In genomic region chr2:8840475-8841091, GRCh38 we compare ENCODE assay signal across 24 cellular contexts.
"Had no signal": no experiment of that assay in that cellular context is flagged by ENCODE, and none has a peak within 500 bp of the region (broad histone marks: within the 10 kb centered on the region; RNA-seq: fewer than 3 reads in every experiment).

No MANE protein-coding gene starts in this region.

- H3K9me3 ChIP-seq: body of pancreas, gastroesophageal sphincter, sigmoid colon, upper lobe of left lung had no signal

- H3K4me3 ChIP-seq: body of pancreas, cardiac muscle cell, gastroesophageal sphincter, sigmoid colon, smooth muscle cell, upper lobe of left lung had no signal

- H3K36me3 ChIP-seq: cardiac muscle cell, gastroesophageal sphincter, sigmoid colon, upper lobe of left lung, WERI-Rb-1 had no signal

- H3K27ac ChIP-seq: body of pancreas, cardiac muscle cell, epithelial cell of prostate, gastroesophageal sphincter, sigmoid colon, upper lobe of left lung, WERI-Rb-1 had no signal

- H3K27me3 ChIP-seq: body of pancreas, cardiac muscle cell, gastroesophageal sphincter, sigmoid colon, upper lobe of left lung had no signal

- H3K4me2 ChIP-seq: smooth muscle cell had no signal

- DNase-seq: activated CD4-positive, alpha-beta T cell treated with anti-CD3 and anti-CD28 coated beads for 1 hour; activated CD4-positive, alpha-beta T cell treated with anti-CD3 and anti-CD28 coated beads, Interleukin-2, amount 50 U/mL, for 1 hour; activated CD8-positive, alpha-beta T cell treated with anti-CD3 and anti-CD28 coated beads, Interleukin-2, amount 10 ng/mL, durations not matched to agents 7 days and 5 days; activated gamma-delta T cell; activated naive CD4-positive, alpha-beta T cell treated with anti-CD3 and anti-CD28 coated beads, Interleukin-2, amount 50 U/mL, for 16 hours; activated naive CD8-positive, alpha-beta T cell treated with anti-CD3 and anti-CD28 coated beads, Interleukin-2, amount 50 U/mL, for 24 hours; body of pancreas; cortex of kidney; head of caudate nucleus; hypothalamus; left ventricle myocardium superior; midbrain; sigmoid colon; stimulated activated CD4-positive, alpha-beta T cell treated with anti-CD3 and anti-CD28 coated beads, Interleukin-15, amount 100 ng/mL, for 24 hours; stimulated activated CD4-positive, alpha-beta T cell treated with anti-CD3 and anti-CD28 coated beads, Interleukin-2, amount 100 ng/mL, for 48 hours; stimulated activated CD8-positive, alpha-beta memory T cell treated with anti-CD3 and anti-CD28 coated beads, Interleukin-4, amount 100 ng/mL, for 48 hours; stimulated activated naive B cell treated with anti-CD40 and anti-IgM and Interleukin-4, amounts not matched to agents 10 μg/mL and 1 μg/mL and 100 μg/mL, for 72 hours; WERI-Rb-1 had no signal

- ATAC-seq: activated CD8-positive, alpha-beta T cell treated with anti-CD3 and anti-CD28 coated beads, Interleukin-2, amount 10 ng/mL, durations not matched to agents 7 days and 5 days; activated naive CD8-positive, alpha-beta T cell treated with anti-CD3 and anti-CD28 coated beads, Interleukin-2, amount 50 U/mL, for 24 hours; body of pancreas; gastroesophageal sphincter; left ventricle myocardium superior; stimulated activated naive B cell treated with anti-CD40 and anti-IgM and Interleukin-4, amounts not matched to agents 10 μg/mL and 1 μg/mL and 100 μg/mL, for 72 hours had no signal

- FAIRE-seq: TTC549 had no signal
